18 cellular contexts compared by ENCODE assay signal in the genomic region with DNA sequence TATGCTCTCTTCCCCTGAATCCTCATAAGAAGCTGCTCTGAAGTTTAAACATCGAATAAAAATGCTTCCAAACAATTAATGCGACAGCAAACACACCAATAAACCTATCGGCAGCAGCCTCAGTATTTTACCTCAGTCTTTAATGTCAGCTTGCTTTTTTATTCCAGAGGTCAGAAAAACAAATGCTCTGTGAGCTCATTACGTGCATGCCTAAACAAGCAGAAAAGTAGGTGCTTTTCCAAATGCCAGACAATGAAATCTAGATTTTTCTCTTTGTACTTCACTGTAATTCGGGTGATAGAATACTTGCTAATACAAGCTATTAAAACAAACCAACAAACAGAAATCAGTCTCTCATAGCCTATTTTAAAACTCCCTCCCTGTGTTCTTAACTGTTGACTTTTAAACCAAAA.
"Had no signal": no experiment of that assay in that cellular context is flagged by ENCODE, and none has a peak within 500 bp of the region (broad histone marks: within the 10 kb centered on the region; RNA-seq: fewer than 3 reads in every experiment).

No MANE protein-coding gene starts in this region.

- H3K4me3 Mint-ChIP-seq: activated naive CD8-positive, alpha-beta T cell treated with anti-CD3 and anti-CD28 coated beads for 36 hours; naive B cell; stimulated activated memory B cell treated with anti-CD40 and anti-IgM and Interleukin-4, amounts not matched to agents 10 μg/mL and 1 μg/mL and 100 μg/mL, for 72 hours; T-helper 2 cell treated with Interferon-gamma antibody and Interleukin-4, amounts not matched to agents 5 μg/mL and 100 μg/mL, for 36 hours had no signal

- H3K27ac Mint-ChIP-seq: activated naive CD8-positive, alpha-beta T cell treated with anti-CD3 and anti-CD28 coated beads for 36 hours; naive B cell; stimulated activated memory B cell treated with anti-CD40 and anti-IgM and Interleukin-4, amounts not matched to agents 10 μg/mL and 1 μg/mL and 100 μg/mL, for 72 hours; T-helper 2 cell treated with Interferon-gamma antibody and Interleukin-4, amounts not matched to agents 5 μg/mL and 100 μg/mL, for 36 hours had no signal

- H3K27me3 ChIP-seq: right lobe of liver, spleen, tibial nerve had no signal

- H3K36me3 Mint-ChIP-seq: activated naive CD8-positive, alpha-beta T cell treated with anti-CD3 and anti-CD28 coated beads for 36 hours; naive B cell; stimulated activated memory B cell treated with anti-CD40 and anti-IgM and Interleukin-4, amounts not matched to agents 10 μg/mL and 1 μg/mL and 100 μg/mL, for 72 hours had no signal

- H3K4me1 ChIP-seq: right lobe of liver, spleen had no signal

- ATAC-seq: stimulated activated memory B cell treated with anti-CD40 and anti-IgM and Interleukin-4, amounts not matched to agents 10 μg/mL and 1 μg/mL and 100 μg/mL, for 72 hours had no signal

- DNase-seq: activated CD4-positive, alpha-beta T cell treated with anti-CD3 and anti-CD28 coated beads for 1 hour; activated CD4-positive, alpha-beta T cell treated with anti-CD3 and anti-CD28 coated beads, Interleukin-2, amount 50 U/mL, for 48 hours; activated gamma-delta T cell; activated naive CD8-positive, alpha-beta T cell treated with anti-CD3 and anti-CD28 coated beads for 36 hours; activated T-cell treated with anti-CD3 and anti-CD28 coated beads, Interleukin-2, amount 50 U/mL, for 48 hours; anterior cingulate cortex; hippocampal formation; midbrain; naive B cell; occipital lobe; right lobe of liver; spleen; stimulated activated CD4-positive, alpha-beta T cell treated with anti-CD3 and anti-CD28 coated beads, Interleukin-1b, Interleukin-23, amount 100 ng/mL, for 48 hours; SW 1271 had no signal

- H3K27ac ChIP-seq: right lobe of liver, spleen had no signal

- H3K4me3 ChIP-seq: right lobe of liver, spleen, tibial nerve had no signal

- H3K4me1 Mint-ChIP-seq: activated naive CD8-positive, alpha-beta T cell treated with anti-CD3 and anti-CD28 coated beads for 36 hours; naive B cell; stimulated activated memory B cell treated with anti-CD40 and anti-IgM and Interleukin-4, amounts not matched to agents 10 μg/mL and 1 μg/mL and 100 μg/mL, for 72 hours had no signal

- H3K36me3 ChIP-seq: right lobe of liver, spleen, tibial nerve had no signal

- H3K27me3 Mint-ChIP-seq: activated naive CD8-positive, alpha-beta T cell treated with anti-CD3 and anti-CD28 coated beads for 36 hours; naive B cell; progenitor cell of endocrine pancreas; stimulated activated memory B cell treated with anti-CD40 and anti-IgM and Interleukin-4, amounts not matched to agents 10 μg/mL and 1 μg/mL and 100 μg/mL, for 72 hours had no signal
